8 cellular contexts compared by ENCODE assay signal in genomic region chr20:34956041-34956458, GRCh38. TPM values are rescaled to one million over a fixed set of nuclear protein-coding genes. Genes with fewer than 3 reads are reported as not detected.
DNase-seq lines count a peak whose midpoint lies in the region; ATAC-seq and TF ChIP-seq lines count a peak whose summit lies in the region.

No MANE protein-coding gene starts in this region.

- no peaks in the 10 kb centered on the region for H3K9me2 ChIP-seq in SU-DHL-6 (replicated peaks; ENCODE audit: insufficient read depth, low read length)

- TF ChIP-seq CTCF in GM12875 (IDR thresholded peaks at IDR 0.05; ENCODE audit: borderline replicate concordance, insufficient read depth, low read depth, low read length) (no peak), SU-DHL-6 (IDR thresholded peaks at IDR 0.05; ENCODE audit: insufficient read depth, low read length, poor library complexity, severe bottlenecking) (peak; percentile 21), fibroblast of pulmonary artery (IDR thresholded peaks at IDR 0.05; ENCODE audit: low read length, missing control alignments) (no peak), sigmoid colon (IDR thresholded peaks at IDR 0.05) (peak in 1 of 4 experiments; percentile 5)

- intact Hi-C loops in sigmoid colon (cut with DNase I) (loop anchor here (1.0 to 5.0 kb wide), 2 partner anchors 82 to 136 kb away; partner anchors contain the start of gene TRPC4AP), left colon (cut with DNase I, micrococcal nuclease) (no loop called here)

- no peaks in the 10 kb centered on the region for H3K27me3 ChIP-seq in SU-DHL-6 (ENCODE audit: low read length)
- H3K27me3 ChIP-seq in sigmoid colon, result no peaks in the 10 kb centered on the region

- H3K27ac ChIP-seq in SU-DHL-6 (ENCODE audit: low read depth, low read length) (no peak overlapping the region), sigmoid colon (peak overlapping the region; percentile 89 to 94 (median 91))

- H3K9me3 ChIP-seq in SU-DHL-6 (ENCODE audit: insufficient read depth, low read length) (no peaks in the 10 kb centered on the region), sigmoid colon (no peaks in the 10 kb centered on the region)

- TF ChIP-seq POLR2A in sigmoid colon (IDR thresholded peaks at IDR 0.05), result no peak

- H3K4me1 ChIP-seq in sigmoid colon, result peaks cover 0 to 15% (median 14%) of the 10 kb centered on the region in 4 donors

- peak overlapping the region; percentile 81 for H3K4me2 ChIP-seq in SU-DHL-6 (ENCODE audit: low read depth, low read length, poor library complexity, severe bottlenecking)

- DNase-seq in fibroblast of pulmonary artery (ENCODE audit: low read depth) (no peak), sigmoid colon (no peak), NCI-H2029 treated with DMSO at 0.1 percent for 48 hours (lab: John Stamatoyannopoulos, UW) (no peak), NCI-H1105 treated with DMSO at 0.1 percent for 48 hours (lab: John Stamatoyannopoulos, UW) (no peak), left colon (no peak), cerebellum (ENCODE audit: low spot score) (no peak)

- ATAC-seq in left colon, result no peak

- H2AFZ ChIP-seq in SU-DHL-6 (ENCODE audit: low read depth, low read length, severe bottlenecking), result peak overlapping the region; percentile 81

- H3K9ac ChIP-seq in SU-DHL-6 (ENCODE audit: low read length), result peak overlapping the region; percentile 85

- peaks cover 4% of the 10 kb centered on the region; the same call in 1 of the 2 replicates for H3K79me2 ChIP-seq in SU-DHL-6 (ENCODE audit: insufficient read depth, low read length)

- no peaks in the 10 kb centered on the region for H3K36me3 ChIP-seq in SU-DHL-6 (ENCODE audit: low read length)
- H3K36me3 ChIP-seq in sigmoid colon, result peaks cover 0 to 6% (median 0%) of the 10 kb centered on the region in 4 donors

- WGBS in sigmoid colon, 2 donors, result 19 to 20% methylated on average over 6 of the region's 6 CpGs

- no peaks in the 10 kb centered on the region for H4K20me1 ChIP-seq in SU-DHL-6 (ENCODE audit: low read depth, low read length)

- peak overlapping the region; percentile 60 for H3K4me3 ChIP-seq in GM12875 (ENCODE audit: low read depth, low read length)
- peak overlapping the region; percentile 72 for H3K4me3 ChIP-seq in SU-DHL-6 (ENCODE audit: insufficient read depth, low read length, poor library complexity, severe bottlenecking)
- H3K4me3 ChIP-seq in fibroblast of pulmonary artery (replicated peaks; ENCODE audit: low read depth, low read length), result peak overlapping the region; percentile 85
- H3K4me3 ChIP-seq in sigmoid colon, result peak overlapping the region; percentile 60 to 81 (median 74)

- no peaks in the 10 kb centered on the region for H3F3A ChIP-seq in SU-DHL-6 (ENCODE audit: insufficient read depth)

- TF ChIP-seq EP300 in sigmoid colon (IDR thresholded peaks at IDR 0.05), result no peak

RNA-seq across cellular contexts. Expression of gene MYH7B, which starts 0.4 kb away (rescaled TPM):
- total RNA-seq in sigmoid colon, result under 1 TPM; under 0.01 to 0.83 (median 0.60) TPM
- polyA plus RNA-seq in sigmoid colon, result 1 to 10 TPM in 1 of 3 donors, under 1 TPM in 2; 0.60 to 1.6 (median 0.69) TPM
- 1 to 10 TPM; 1.2 to 1.3 TPM for total RNA-seq in left colon
- total RNA-seq in cerebellum, result 0.45 TPM

RNA-seq across cellular contexts. Expression of gene GSS, which starts 0.4 kb away (rescaled TPM):
- total RNA-seq in sigmoid colon (10 to 100 TPM; 22.9 to 30.5 (median 25.5) TPM), left colon (100 to 1,000 TPM in 1 of 2 donors, 10 to 100 TPM in 1; 72.5 to 112 TPM), cerebellum (25.7 TPM)
- 10 to 100 TPM; 63.7 to 80.7 (median 66.4) TPM for polyA plus RNA-seq in sigmoid colon
